Comparison of ENCODE assay signal across 10 cellular contexts in the genomic region with DNA sequence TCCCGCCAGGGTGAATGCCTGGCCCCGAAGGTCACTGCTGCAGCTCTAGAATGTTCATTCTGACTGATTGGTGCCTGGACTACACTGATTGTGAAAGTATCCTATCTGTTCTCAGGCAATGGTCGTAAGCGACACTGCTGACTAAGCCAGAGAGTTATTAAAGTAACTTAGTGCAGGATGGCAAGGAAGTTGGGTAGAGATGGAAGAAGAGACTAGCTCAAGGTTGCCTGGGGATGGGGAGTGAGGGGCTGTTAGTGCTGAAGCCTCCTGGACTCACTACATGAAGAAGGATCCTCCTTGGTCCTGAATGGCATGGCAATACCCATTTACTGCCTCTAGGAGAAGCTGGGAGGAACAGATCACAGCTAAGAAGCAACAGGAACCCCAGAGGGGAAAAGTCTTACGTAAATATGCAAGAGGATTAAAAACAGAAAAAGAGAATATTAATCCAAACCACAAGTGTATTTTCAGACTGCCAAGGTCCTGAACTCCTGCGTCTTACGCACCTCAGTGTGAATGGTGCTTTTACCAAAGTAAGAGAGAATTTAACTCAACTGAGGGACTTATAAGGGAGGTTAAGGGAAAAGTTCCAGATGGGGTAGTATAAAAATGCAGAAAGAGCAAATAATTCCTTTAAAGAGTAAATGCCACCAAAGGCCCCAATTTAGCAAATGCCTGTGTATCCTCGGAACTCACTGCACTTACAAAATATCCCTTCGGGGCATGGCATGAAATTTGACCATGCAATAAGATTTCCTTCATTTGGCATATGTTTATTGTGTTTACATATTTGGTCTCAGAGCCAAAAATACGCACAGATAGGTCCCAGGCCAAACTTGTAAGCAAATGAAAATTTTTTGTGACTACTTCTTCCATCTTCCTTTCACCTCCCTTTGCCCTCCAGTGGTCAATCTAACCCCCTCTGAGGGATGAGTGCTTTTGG.
DNase-seq lines count a peak whose midpoint lies in the region; ATAC-seq and TF ChIP-seq lines count a peak whose summit lies in the region.
"Had no signal": no experiment of that assay in that cellular context is flagged by ENCODE, and none has a peak within 500 bp of the region (broad histone marks: within the 10 kb centered on the region; RNA-seq: fewer than 3 reads in every experiment).

No MANE protein-coding gene starts in this region.

- peaks cover 6 to 17% of the 10 kb centered on the region in 2 donors for H3K27me3 Mint-ChIP-seq in natural killer cell treated with Interleukin-12 subunit alpha and Interleukin-12 subunit beta and Interleukin-15 and Interleukin-18, amount 100 ng/mL, for 72 hours

- H3K4me3 Mint-ChIP-seq in natural killer cell treated with Interleukin-12 subunit alpha and Interleukin-12 subunit beta and Interleukin-15 and Interleukin-18, amount 100 ng/mL, for 72 hours: no peak overlapping the region
- H3K4me3 Mint-ChIP-seq: activated naive CD8-positive, alpha-beta T cell treated with anti-CD3 and anti-CD28 coated beads, Interleukin-2, amount 10 ng/mL, durations not matched to agents 7 days and 5 days had no signal

- H3K27me3 ChIP-seq in GM23248 (replicated peaks; ENCODE audit: insufficient read depth) (no peaks in the 10 kb centered on the region), heart left ventricle (peaks cover 0 to 4% (median 0%) of the 10 kb centered on the region in 9 donors)

- peaks cover 6% of the 10 kb centered on the region; the same call in 1 of the 2 replicates for H3K4me1 ChIP-seq in GM23248 (ENCODE audit: insufficient read depth)
- peaks cover 0 to 34% (median 13%) of the 10 kb centered on the region in 12 donors for H3K4me1 ChIP-seq in heart left ventricle

- no peak for TF ChIP-seq POLR2A in heart left ventricle (IDR thresholded peaks at IDR 0.05)

- H3K9me3 Mint-ChIP-seq in natural killer cell treated with Interleukin-12 subunit alpha and Interleukin-12 subunit beta and Interleukin-15 and Interleukin-18, amount 100 ng/mL, for 72 hours: no peaks in the 10 kb centered on the region
- H3K9me3 Mint-ChIP-seq: activated naive CD8-positive, alpha-beta T cell treated with anti-CD3 and anti-CD28 coated beads, Interleukin-2, amount 10 ng/mL, durations not matched to agents 7 days and 5 days had no signal

- DNase-seq in GM23248: peak; percentile 66
- DNase-seq in SK-N-MC (ENCODE audit: low read depth, low spot score): peak; percentile 51
- DNase-seq in heart left ventricle: no peak
- DNase-seq in T-helper 9 cell: no peak
- DNase-seq in natural killer cell treated with Interleukin-12 subunit alpha and Interleukin-12 subunit beta and Interleukin-15 and Interleukin-18, amount 100 ng/mL, for 72 hours (ENCODE audit: low spot score): no peak
- DNase-seq in superior temporal gyrus (ENCODE audit: extremely low spot score): no peak
- DNase-seq: activated naive CD8-positive, alpha-beta T cell treated with anti-CD3 and anti-CD28 coated beads, Interleukin-2, amount 10 ng/mL, durations not matched to agents 7 days and 5 days; posterior cingulate gyrus had no signal

- H3K9ac ChIP-seq in GM23248: no peak overlapping the region
- no peak overlapping the region for H3K9ac ChIP-seq in SK-N-MC (ENCODE audit: insufficient read length)

- 53 to 57% methylated on average over 10 of the region's 10 CpGs for WGBS in GM23248 (ENCODE audit: low coverage in 1 of 2, low lambda C conversion rate in 2 of 2, missing lambda C conversion rate in 2 of 2), 2 experiments
- WGBS in heart left ventricle, 4 donors: 64 to 75% (median 73%) methylated on average over 10 of the region's 10 CpGs

- H3K79me2 ChIP-seq in GM23248 (ENCODE audit: insufficient read depth): no peaks in the 10 kb centered on the region

- H3K9me3 ChIP-seq in GM23248 (ENCODE audit: low read depth): no peaks in the 10 kb centered on the region
- H3K9me3 ChIP-seq in SK-N-MC (ENCODE audit: low read depth, low read length): no peaks in the 10 kb centered on the region
- H3K9me3 ChIP-seq in heart left ventricle: no peaks in the 10 kb centered on the region

- in situ Hi-C loops in GM23248 (cut with MboI): no loop called here

- H3K27ac ChIP-seq in 22Rv1: peak overlapping the region; percentile 55
- no peak overlapping the region for H3K27ac ChIP-seq in GM23248
- no peak overlapping the region for H3K27ac ChIP-seq in SK-N-MC
- H3K27ac ChIP-seq in heart left ventricle: peak overlapping the region in 6 of 12 donors; percentile 8 to 77 (median 49)

- H3K4me3 ChIP-seq in GM23248 (no peak overlapping the region), SK-N-MC (no peak overlapping the region; the same call in 1 of the 2 replicates), heart left ventricle (no peak overlapping the region)

- H3K36me3 ChIP-seq in GM23248 (ENCODE audit: low read depth) (no peaks in the 10 kb centered on the region), SK-N-MC (ENCODE audit: insufficient read depth, low read length) (no peaks in the 10 kb centered on the region), heart left ventricle (no peaks in the 10 kb centered on the region)

- intact Hi-C loops in heart left ventricle (cut with DNase I): loop anchor here in 3 of 10 donors (5.0 to 10.0 kb wide), 3 partner anchors 59 to 109 kb away; a partner anchor contains a TSS

- H3K36me3 Mint-ChIP-seq in natural killer cell treated with Interleukin-12 subunit alpha and Interleukin-12 subunit beta and Interleukin-15 and Interleukin-18, amount 100 ng/mL, for 72 hours: no peaks in the 10 kb centered on the region
- H3K36me3 Mint-ChIP-seq: activated naive CD8-positive, alpha-beta T cell treated with anti-CD3 and anti-CD28 coated beads, Interleukin-2, amount 10 ng/mL, durations not matched to agents 7 days and 5 days had no signal

- no peak overlapping the region for H2AFZ ChIP-seq in GM23248

- H4K20me1 ChIP-seq in GM23248 (ENCODE audit: insufficient read depth): no peaks in the 10 kb centered on the region

- TF ChIP-seq CTCF in 22Rv1 (IDR thresholded peaks at IDR 0.05) (peak; percentile 31), heart left ventricle (IDR thresholded peaks at IDR 0.05) (peak in 5 of 12 donors; percentile 7 to 37 (median 30))

- H3K4me2 ChIP-seq in GM23248 (ENCODE audit: unreplicated experiment): no peak overlapping the region

- no peaks in the 10 kb centered on the region for H3K4me1 Mint-ChIP-seq in natural killer cell treated with Interleukin-12 subunit alpha and Interleukin-12 subunit beta and Interleukin-15 and Interleukin-18, amount 100 ng/mL, for 72 hours (ENCODE audit: low read depth in 2 of 2)
- H3K4me1 Mint-ChIP-seq: activated naive CD8-positive, alpha-beta T cell treated with anti-CD3 and anti-CD28 coated beads, Interleukin-2, amount 10 ng/mL, durations not matched to agents 7 days and 5 days had no signal

- H3K9me2 ChIP-seq in GM23248 (ENCODE audit: insufficient read depth): no peaks in the 10 kb centered on the region

- peak in 3 of 4 donors; percentile 44 to 60 (median 55) for ATAC-seq in heart left ventricle
- no peak for ATAC-seq in GM21515 (IDR thresholded peaks at IDR 0.05; ENCODE audit: unreplicated experiment)
- ATAC-seq in natural killer cell treated with Interleukin-12 subunit alpha and Interleukin-12 subunit beta and Interleukin-15 and Interleukin-18, amount 100 ng/mL, for 72 hours: no peak

- no peak overlapping the region for H3K27ac Mint-ChIP-seq in natural killer cell treated with Interleukin-12 subunit alpha and Interleukin-12 subunit beta and Interleukin-15 and Interleukin-18, amount 100 ng/mL, for 72 hours
- H3K27ac Mint-ChIP-seq: activated naive CD8-positive, alpha-beta T cell treated with anti-CD3 and anti-CD28 coated beads, Interleukin-2, amount 10 ng/mL, durations not matched to agents 7 days and 5 days had no signal

- H3F3A ChIP-seq in GM23248 (ENCODE audit: insufficient read depth): peaks cover 8% of the 10 kb centered on the region; the same call in 1 of the 2 replicates

Comparison
In these comparisons a context has a peak if more than half of its experiments do, and no peak if none do; other contexts are left out.
1. DNase-seq: peak in GM23248 (single experiment) and SK-N-MC (single experiment); none in heart left ventricle (0 of 5), T-helper 9 cell (single experiment), natural killer cell treated with Interleukin-12 subunit alpha and Interleukin-12 subunit beta and Interleukin-15 and Interleukin-18, amount 100 ng/mL, for 72 hours (single experiment) and superior temporal gyrus (single experiment).
2. ATAC-seq: peak in heart left ventricle (3 of 4); none in GM21515 (single experiment) and natural killer cell treated with Interleukin-12 subunit alpha and Interleukin-12 subunit beta and Interleukin-15 and Interleukin-18, amount 100 ng/mL, for 72 hours (0 of 2).